In the genomic region with DNA sequence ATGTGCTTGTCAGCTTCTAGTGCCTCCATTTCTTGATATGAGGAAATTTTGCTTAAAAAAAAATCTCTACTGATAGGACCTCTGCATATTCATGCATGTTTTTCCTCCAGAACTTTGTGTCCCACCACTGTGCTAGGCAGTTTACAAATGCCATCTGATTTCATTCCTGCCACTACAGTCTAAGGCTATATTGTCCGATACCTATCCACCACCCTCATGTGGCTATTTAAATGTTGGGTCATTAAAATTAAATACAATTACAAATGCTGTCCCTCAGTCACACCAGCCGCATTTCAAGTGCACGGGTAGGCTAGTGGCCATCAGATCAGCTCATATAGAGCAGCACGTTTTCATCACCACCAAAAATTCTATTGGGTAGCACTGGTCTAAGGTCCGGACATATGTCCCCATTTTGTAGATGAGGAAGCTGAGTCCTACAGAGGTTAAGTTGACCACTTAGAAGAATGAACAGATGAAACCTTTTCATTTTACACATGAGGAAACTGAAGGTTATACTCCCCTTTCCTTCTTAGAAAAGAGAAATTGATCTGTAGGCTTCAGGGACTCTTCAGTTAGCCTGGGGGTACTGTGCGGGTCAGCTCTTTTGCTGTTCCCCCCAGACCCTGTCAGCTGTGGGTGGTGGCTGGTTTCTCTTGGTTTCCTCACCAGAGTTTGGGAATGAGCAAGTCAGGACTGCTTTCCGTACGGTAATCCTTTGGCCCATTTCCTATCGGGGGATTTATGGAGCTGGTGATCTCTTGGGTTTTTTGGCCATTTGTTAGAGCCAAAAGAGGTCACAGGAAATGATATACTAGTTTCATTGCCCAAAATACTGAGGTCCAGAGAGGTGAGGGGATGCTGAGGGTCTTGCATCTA, we compare ENCODE assay signal across 1 cellular context.
TF ChIP-seq lines count a peak whose summit lies in the region.

No MANE protein-coding gene starts in this region.

TF ChIP-seq in IMR-90, 13 proteins besides CTCF, POLR2A, EP300 and RAD21:
- no peak for TF ChIP-seq NFE2L2 (IDR thresholded peaks at IDR 0.05; ENCODE audit: low read depth, low read length)
- TF ChIP-seq CEBPB (IDR thresholded peaks at IDR 0.05; ENCODE audit: low read depth, low read length), result no peak
- no peak for TF ChIP-seq FOS (IDR thresholded peaks at IDR 0.05; ENCODE audit: low read depth, low read length)
- no peak for TF ChIP-seq RCOR1 (IDR thresholded peaks at IDR 0.05; ENCODE audit: insufficient replicate concordance, low read length)
- no peak for TF ChIP-seq SMC3 (IDR thresholded peaks at IDR 0.05; ENCODE audit: low read depth, low read length)
- TF ChIP-seq MXI1 (IDR thresholded peaks at IDR 0.05; ENCODE audit: borderline replicate concordance, low read depth, low read length), result no peak
- TF ChIP-seq BHLHE40 (IDR thresholded peaks at IDR 0.05; ENCODE audit: low read depth, low read length), result no peak
- no peak for TF ChIP-seq MAZ (IDR thresholded peaks at IDR 0.05; ENCODE audit: borderline replicate concordance, low read depth, low read length)
- TF ChIP-seq, protein P1, sequence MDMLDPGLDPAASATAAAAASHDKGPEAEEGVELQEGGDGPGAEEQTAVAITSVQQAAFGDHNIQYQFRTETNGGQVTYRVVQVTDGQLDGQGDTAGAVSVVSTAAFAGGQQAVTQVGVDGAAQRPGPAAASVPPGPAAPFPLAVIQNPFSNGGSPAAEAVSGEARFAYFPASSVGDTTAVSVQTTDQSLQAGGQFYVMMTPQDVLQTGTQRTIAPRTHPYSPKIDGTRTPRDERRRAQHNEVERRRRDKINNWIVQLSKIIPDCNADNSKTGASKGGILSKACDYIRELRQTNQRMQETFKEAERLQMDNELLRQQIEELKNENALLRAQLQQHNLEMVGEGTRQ (IDR thresholded peaks at IDR 0.05; ENCODE audit: low read depth, low read length), result no peak
- no peak for TF ChIP-seq RFX5 (IDR thresholded peaks at IDR 0.05; ENCODE audit: low read depth, low read length)
- no peak for TF ChIP-seq MAFK (IDR thresholded peaks at IDR 0.05; ENCODE audit: low read depth, low read length)
- TF ChIP-seq ELK1 (IDR thresholded peaks at IDR 0.05; ENCODE audit: borderline replicate concordance, low read depth, low read length), result no peak
- no peak for TF ChIP-seq CHD1 (IDR thresholded peaks at IDR 0.05; ENCODE audit: low read depth, low read length)
TF ChIP-seq in IMR-90: peak in this region for 0.
